In the genomic region with DNA sequence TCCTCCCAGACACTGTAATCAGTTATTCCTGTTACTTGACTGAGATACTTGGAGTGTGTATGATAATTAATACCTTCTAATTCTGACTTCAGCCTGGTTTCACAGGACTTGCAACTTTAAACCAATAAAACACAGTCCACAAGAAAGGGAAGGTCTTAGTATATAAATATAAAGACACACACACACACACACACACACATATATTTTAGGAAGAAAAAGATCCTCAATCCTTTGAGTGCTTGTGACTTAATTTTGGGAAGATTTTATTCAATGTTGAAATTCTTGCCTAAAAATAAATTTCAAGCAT, we compare ENCODE assay signal across 8 cellular contexts. TPM values are rescaled to one million over a fixed set of nuclear protein-coding genes. Genes with fewer than 3 reads are reported as not detected.
DNase-seq lines count a peak whose midpoint lies in the region; ATAC-seq and TF ChIP-seq lines count a peak whose summit lies in the region.

No MANE protein-coding gene starts in this region.

- no peak for TF ChIP-seq POLR2A in body of pancreas (IDR thresholded peaks at IDR 0.05)

- H3K27ac ChIP-seq in ACC112 (ENCODE audit: low read depth, low read length) (peak overlapping the region; percentile 74), body of pancreas (peak overlapping the region; percentile 89 to 98 (median 94)), mucosa of rectum (ENCODE audit: low read depth in 2 of 2, low read length in 2 of 2) (peak overlapping the region; percentile 91)

- no peak for TF ChIP-seq CTCF in body of pancreas (IDR thresholded peaks at IDR 0.05)

- peak; percentile 43 for DNase-seq in HS-5 (ENCODE audit: low read depth)
- DNase-seq in body of pancreas: no peak

- H3K9ac ChIP-seq in mucosa of rectum (ENCODE audit: low read depth in 1 of 2, low read length in 2 of 2): peak overlapping the region; percentile 89 to 92

- H3K9me3 ChIP-seq in body of pancreas (no peaks in the 10 kb centered on the region), mucosa of rectum (ENCODE audit: control insufficient read depth in 2 of 2, low read length in 2 of 2) (no peaks in the 10 kb centered on the region)

- intact Hi-C loops in body of pancreas (cut with DNase I): no loop called here

- no peaks in the 10 kb centered on the region for H3K27me3 ChIP-seq in ACC112 (ENCODE audit: insufficient read depth, low read length)
- no peaks in the 10 kb centered on the region for H3K27me3 ChIP-seq in body of pancreas
- H3K27me3 ChIP-seq in mucosa of rectum (ENCODE audit: control insufficient read depth in 2 of 2, insufficient read depth in 2 of 2, low read length in 2 of 2): no peaks in the 10 kb centered on the region

- peaks cover 25% of the 10 kb centered on the region for H3K4me1 ChIP-seq in ACC112 (ENCODE audit: control insufficient read depth, insufficient read depth, low read length, unreplicated experiment)
- peaks cover 41% of the 10 kb centered on the region for H3K4me1 ChIP-seq in body of pancreas
- H3K4me1 ChIP-seq in mucosa of rectum (ENCODE audit: control insufficient read depth in 2 of 2, insufficient read depth in 2 of 2, low read length in 2 of 2): peaks cover 11 to 16% of the 10 kb centered on the region in 2 donors

- H3K79me2 ChIP-seq in ACC112 (ENCODE audit: control insufficient read depth, insufficient read depth, low read length, unreplicated experiment): peaks cover 41% of the 10 kb centered on the region

- no peak for ATAC-seq in body of pancreas
- no peak for ATAC-seq in GM18498 (IDR thresholded peaks at IDR 0.05; ENCODE audit: unreplicated experiment)
- no peak for ATAC-seq in HG02588 (IDR thresholded peaks at IDR 0.05; ENCODE audit: unreplicated experiment)
- ATAC-seq in GM18909 (IDR thresholded peaks at IDR 0.05; ENCODE audit: poor library complexity, unreplicated experiment): no peak
- no peak for ATAC-seq in GM18907 (IDR thresholded peaks at IDR 0.05; ENCODE audit: unreplicated experiment)

- H2AFZ ChIP-seq in ACC112 (ENCODE audit: low read length, unreplicated experiment): peak overlapping the region; percentile 100

- H3K4me3 ChIP-seq in ACC112 (ENCODE audit: low read depth, low read length) (peak overlapping the region; percentile 95), body of pancreas (no peak overlapping the region), mucosa of rectum (ENCODE audit: low read length in 2 of 2) (peak overlapping the region; percentile 80 to 83)

- H3K36me3 ChIP-seq in ACC112 (ENCODE audit: insufficient read depth, low read length) (no peaks in the 10 kb centered on the region), body of pancreas (replicated peaks in 1 of 2; ENCODE audit: insufficient read depth in 1 of 2, low read depth in 2 of 2) (no peaks in the 10 kb centered on the region), mucosa of rectum (ENCODE audit: control insufficient read depth in 2 of 2, insufficient read depth in 2 of 2, low read length in 2 of 2) (no peaks in the 10 kb centered on the region)

RNA-seq across cellular contexts. Expression of a gene that starts 0.7 kb away (rescaled TPM):
- 10 to 100 TPM; 17.8 to 22.8 TPM for total RNA-seq in body of pancreas

Comparison
In these comparisons a context has a peak if more than half of its experiments do, and no peak if none do; other contexts are left out.
1. H3K4me3 ChIP-seq: peak in ACC112 (single experiment) and mucosa of rectum (2 of 2); none in body of pancreas (0 of 2).
2. Peak in every context shown above with its lines, with median percentiles within 50 percentile points of each other: H3K27ac ChIP-seq.